ENCODE assay signal across 23 cellular contexts in the genomic region with DNA sequence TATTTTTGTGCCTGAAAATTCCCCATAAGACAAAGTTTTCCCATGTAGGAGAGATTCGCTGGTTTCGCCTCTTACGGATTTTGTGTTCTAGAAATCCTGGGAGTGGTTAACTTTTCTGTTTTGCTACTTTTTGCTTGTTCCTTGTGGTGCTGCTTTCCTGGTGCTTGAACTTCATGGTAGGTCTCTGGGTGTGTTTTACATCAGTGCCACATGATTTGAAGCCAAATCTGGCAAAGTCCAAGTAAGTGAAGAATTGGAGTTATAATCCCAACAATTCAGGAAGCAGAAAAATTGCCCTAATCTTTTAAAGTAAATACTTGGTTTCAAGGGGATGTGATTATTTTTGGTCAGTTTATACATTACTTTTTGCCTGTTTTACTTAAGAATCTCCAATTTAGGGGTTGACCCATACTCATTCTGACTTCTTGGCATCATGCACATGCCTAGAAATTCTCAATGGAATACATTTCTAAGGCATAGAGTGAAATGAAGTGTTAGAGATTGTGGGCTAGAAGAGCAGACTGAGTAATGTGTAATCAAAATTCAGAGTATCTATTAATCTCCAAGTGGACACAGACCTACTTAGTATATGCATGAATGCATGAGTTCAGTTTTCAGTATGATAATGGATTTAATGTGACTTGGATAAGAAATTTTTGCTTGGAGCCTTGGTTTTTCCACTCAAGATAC.
DNase-seq lines count a peak whose midpoint lies in the region; ATAC-seq and TF ChIP-seq lines count a peak whose summit lies in the region.
"Had no signal": no experiment of that assay in that cellular context is flagged by ENCODE, and none has a peak within 500 bp of the region (broad histone marks: within the 10 kb centered on the region; RNA-seq: fewer than 3 reads in every experiment).

No MANE protein-coding gene starts in this region.

- no peak overlapping the region for H3K4me2 ChIP-seq in IMR-90 (ENCODE audit: low read depth, low read length)
- H3K4me2 ChIP-seq in mammary epithelial cell (ENCODE audit: insufficient read depth, low read depth, low read length): no peak overlapping the region
- H3K4me2 ChIP-seq: neural progenitor cell had no signal

- no peaks in the 10 kb centered on the region for H4K20me1 ChIP-seq in IMR-90 (ENCODE audit: insufficient read depth, low read length)
- no peaks in the 10 kb centered on the region for H4K20me1 ChIP-seq in mammary epithelial cell (ENCODE audit: insufficient read depth, low read length)

- CTCF ChIA-PET in IMR-90 (lab: Yijun Ruan, JAX) (no interaction called here), mammary epithelial cell (lab: Charles Lee; ENCODE audit: low non-redundant PET) (no interaction called here)
- CTCF ChIA-PET in CD4-positive, alpha-beta T cell (lab: Charles Lee): no interaction called here

- peaks cover 8% of the 10 kb centered on the region for H3K9me1 ChIP-seq in IMR-90 (ENCODE audit: insufficient read depth, low read length)

- intact Hi-C loops in IMR-90 (cut with micrococcal nuclease): no loop called here
- intact Hi-C loops in mammary epithelial cell (cut with micrococcal nuclease): no loop called here
- intact Hi-C loops in CD4-positive, alpha-beta T cell (cut with DNase I, micrococcal nuclease): no loop called here

- H3K9me3 ChIP-seq in IMR-90 (ENCODE audit: control insufficient read depth, insufficient read depth, low read length) (no peaks in the 10 kb centered on the region; the same call in 1 of the 2 replicates), mammary epithelial cell (replicated peaks; ENCODE audit: insufficient read depth, low read length) (no peaks in the 10 kb centered on the region), mesodermal cell (ENCODE audit: control insufficient read depth, low read length) (peaks cover 3% of the 10 kb centered on the region), suprapubic skin (no peaks in the 10 kb centered on the region)
- peaks cover 3% of the 10 kb centered on the region for H3K9me3 ChIP-seq in CD4-positive, alpha-beta T cell (ENCODE audit: control insufficient read depth, low read length)
- H3K9me3 ChIP-seq: mucosa of descending colon, psoas muscle had no signal

- peak overlapping the region; percentile 83 for H4K91ac ChIP-seq in IMR-90 (ENCODE audit: insufficient read depth, low read depth, low read length)

- H3K27me3 ChIP-seq in IMR-90 (ENCODE audit: control insufficient read depth, insufficient read depth, low read length) (no peaks in the 10 kb centered on the region), mammary epithelial cell (ENCODE audit: insufficient read depth, low read length) (no peaks in the 10 kb centered on the region), suprapubic skin (no peaks in the 10 kb centered on the region)
- no peaks in the 10 kb centered on the region for H3K27me3 ChIP-seq in CD4-positive, alpha-beta T cell (ENCODE audit: control insufficient read depth, insufficient read depth, low read length)
- H3K27me3 ChIP-seq: neural progenitor cell had no signal

- peaks cover 12% of the 10 kb centered on the region for H3K4me1 ChIP-seq in IMR-90 (ENCODE audit: control insufficient read depth, insufficient read depth, low read length)
- peaks cover 35% of the 10 kb centered on the region for H3K4me1 ChIP-seq in mammary epithelial cell (ENCODE audit: insufficient read depth, low read length)
- H3K4me1 ChIP-seq in mesodermal cell (ENCODE audit: control insufficient read depth, insufficient read depth, low read length, poor library complexity, severe bottlenecking): peaks cover 14% of the 10 kb centered on the region
- peaks cover 25% of the 10 kb centered on the region for H3K4me1 ChIP-seq in suprapubic skin
- H3K4me1 ChIP-seq: neural progenitor cell had no signal

- H4K8ac ChIP-seq in IMR-90 (ENCODE audit: low read depth in 2 of 2, low read length in 2 of 2): peak overlapping the region; percentile 22 to 79

- DNase-seq in IMR-90: no peak
- no peak for DNase-seq in mammary epithelial cell
- DNase-seq in suprapubic skin (ENCODE audit: low spot score in 2 of 2): no peak
- DNase-seq in CD4-positive, alpha-beta T cell: no peak
- no peak for DNase-seq in NCI-H146 (lab: John Stamatoyannopoulos, UW)
- DNase-seq in activated T-cell treated with anti-CD3 and anti-CD28 coated beads, Interleukin-2, amount 50 U/mL, for 24 hours: no peak
- DNase-seq: activated CD4-positive, CD25-positive, alpha-beta regulatory T cell; activated CD8-positive, alpha-beta T cell treated with anti-CD3 and anti-CD28 coated beads for 36 hours; activated naive CD4-positive, alpha-beta T cell treated with anti-CD3 and anti-CD28 coated beads, Interleukin-2, amount 10 ng/mL, durations not matched to agents 7 days and 5 days; activated T-cell treated with anti-CD3 and anti-CD28 coated beads, Interleukin-2, amount 50 U/mL, for 4 hours; CD4-positive, alpha-beta memory T cell; effector CD4-positive, alpha-beta T cell; glutamatergic neuron; KBM-7; mucosa of descending colon; NCI-H187 treated with DMSO at 0.1 percent for 48 hours; psoas muscle; stimulated activated CD4-positive, alpha-beta T cell treated with anti-CD3 and anti-CD28 coated beads, Interleukin-12 subunit alpha, Interleukin-12 subunit beta, amount 100 ng/mL, for 4 hours; T-helper 9 cell had no signal

- peak overlapping the region; percentile 34; the same call in 2 of the 3 replicates for H2BK15ac ChIP-seq in IMR-90 (ENCODE audit: low read depth, low read length)

- no peaks in the 10 kb centered on the region for H3K36me3 Mint-ChIP-seq in CD4-positive, alpha-beta T cell (ENCODE audit: low read depth)
- H3K36me3 Mint-ChIP-seq in activated T-cell treated with anti-CD3 and anti-CD28 coated beads, Interleukin-2, amount 50 U/mL, for 24 hours (ENCODE audit: low read depth): no peaks in the 10 kb centered on the region
- H3K36me3 Mint-ChIP-seq: activated naive CD4-positive, alpha-beta T cell treated with anti-CD3 and anti-CD28 coated beads, Interleukin-2, amount 10 ng/mL, durations not matched to agents 7 days and 5 days; CD4-positive, alpha-beta memory T cell; neural progenitor cell had no signal

- peak overlapping the region; percentile 96 for H2BK5ac ChIP-seq in IMR-90 (ENCODE audit: low read depth, low read length, poor library complexity, severe bottlenecking)

- H3K4me1 Mint-ChIP-seq in CD4-positive, alpha-beta T cell (ENCODE audit: low read depth): no peaks in the 10 kb centered on the region
- no peaks in the 10 kb centered on the region for H3K4me1 Mint-ChIP-seq in activated T-cell treated with anti-CD3 and anti-CD28 coated beads, Interleukin-2, amount 50 U/mL, for 24 hours (ENCODE audit: low read depth)
- H3K4me1 Mint-ChIP-seq: activated naive CD4-positive, alpha-beta T cell treated with anti-CD3 and anti-CD28 coated beads, Interleukin-2, amount 10 ng/mL, durations not matched to agents 7 days and 5 days; CD4-positive, alpha-beta memory T cell had no signal

- no peak overlapping the region for H2AK9ac ChIP-seq in IMR-90 (replicated peaks; ENCODE audit: low read depth, low read length, poor library complexity)

- H3K27ac ChIP-seq in IMR-90 (ENCODE audit: insufficient read depth, low read length) (no peak overlapping the region; the same call in 1 of the 2 replicates), mammary epithelial cell (ENCODE audit: insufficient read depth, low read depth, low read length) (peak overlapping the region; percentile 94), mesodermal cell (ENCODE audit: low read depth, low read length, severe bottlenecking) (peak overlapping the region; percentile 96), suprapubic skin (peak overlapping the region; percentile 63)
- no peak overlapping the region for H3K27ac ChIP-seq in CD4-positive, alpha-beta T cell (ENCODE audit: low read depth, low read length)
- H3K27ac ChIP-seq: neural progenitor cell had no signal

- H3K36me3 ChIP-seq in IMR-90 (ENCODE audit: control insufficient read depth, insufficient read depth, low read length): no peaks in the 10 kb centered on the region
- H3K36me3 ChIP-seq in mammary epithelial cell (ENCODE audit: insufficient read depth, low read length): no peaks in the 10 kb centered on the region
- no peaks in the 10 kb centered on the region for H3K36me3 ChIP-seq in mesodermal cell (ENCODE audit: control insufficient read depth, insufficient read depth, low read length)
- H3K36me3 ChIP-seq in suprapubic skin: no peaks in the 10 kb centered on the region
- H3K36me3 ChIP-seq: neural progenitor cell had no signal

- peak overlapping the region; percentile 55; the same call in 1 of the 2 replicates for H3K23ac ChIP-seq in IMR-90 (ENCODE audit: low read depth, low read length)

- peak overlapping the region; percentile 62; the same call in 1 of the 2 replicates for H2AK5ac ChIP-seq in IMR-90 (ENCODE audit: low read depth, low read length)

- no CpG with 5 or more reads among the region's 3 CpGs for WGBS in IMR-90 (ENCODE audit: extremely low coverage in 2 of 2, insufficient read length in 1 of 2), 2 experiments
- WGBS in mammary epithelial cell (ENCODE audit: low coverage, missing lambda C conversion rate): 100% methylated on average over 3 of the region's 3 CpGs
- 100% methylated on average over 3 of the region's 3 CpGs; no CpG with 5 or more reads in 1 of the 2 experiments for WGBS in mesodermal cell (ENCODE audit: insufficient coverage in 2 of 2), 2 experiments
- 90% methylated on average over 3 of the region's 3 CpGs for WGBS in suprapubic skin

- no peak overlapping the region for H3K9ac ChIP-seq in IMR-90 (ENCODE audit: low read depth, low read length)
- no peak overlapping the region for H3K9ac ChIP-seq in mammary epithelial cell (ENCODE audit: insufficient read depth, low read length)
- H3K9ac ChIP-seq: neural progenitor cell had no signal

- peak overlapping the region; percentile 63; the same call in 1 of the 2 replicates for H3K56ac ChIP-seq in IMR-90 (ENCODE audit: extremely low read depth, insufficient read depth, low read length)

- TF ChIP-seq RAD21 in IMR-90 (IDR thresholded peaks at IDR 0.05; ENCODE audit: low read length): no peak

- peak overlapping the region; percentile 99 for H2BK120ac ChIP-seq in IMR-90 (ENCODE audit: low read depth, low read length)

- H3K14ac ChIP-seq in IMR-90 (replicated peaks; ENCODE audit: low read depth, low read length): peak overlapping the region; percentile 64

- H2AFZ ChIP-seq in IMR-90 (replicated peaks; ENCODE audit: low read length, poor library complexity) (no peak overlapping the region), mammary epithelial cell (ENCODE audit: low read depth, low read length) (peak overlapping the region; percentile 39)
- H2AFZ ChIP-seq: neural progenitor cell had no signal

- no peak for TF ChIP-seq EP300 in suprapubic skin (IDR thresholded peaks at IDR 0.05)

- in situ Hi-C loops in IMR-90 (cut with MboI; ENCODE audit: low sequenced_read_pairs) (no loop called here), mammary epithelial cell (cut with MboI; ENCODE audit: low sequenced_read_pairs in 2 of 2) (no loop called here)

- H3K27me3 Mint-ChIP-seq in CD4-positive, alpha-beta T cell: no peaks in the 10 kb centered on the region
- no peaks in the 10 kb centered on the region for H3K27me3 Mint-ChIP-seq in activated T-cell treated with anti-CD3 and anti-CD28 coated beads, Interleukin-2, amount 50 U/mL, for 24 hours
- H3K27me3 Mint-ChIP-seq: activated CD8-positive, alpha-beta T cell treated with anti-CD3 and anti-CD28 coated beads for 36 hours; activated naive CD4-positive, alpha-beta T cell treated with anti-CD3 and anti-CD28 coated beads, Interleukin-2, amount 10 ng/mL, durations not matched to agents 7 days and 5 days; CD4-positive, alpha-beta memory T cell had no signal

- 0 out of 4 replicates have a peak, but pooled peaks cover 0 to 3% of the 10 kb centered on the region in 2 experiments for H3K79me1 ChIP-seq in IMR-90 (ENCODE audit: low read depth in 1 of 2, low read length in 2 of 2)

- no peak overlapping the region for H3K27ac Mint-ChIP-seq in CD4-positive, alpha-beta T cell
- no peak overlapping the region for H3K27ac Mint-ChIP-seq in activated T-cell treated with anti-CD3 and anti-CD28 coated beads, Interleukin-2, amount 50 U/mL, for 24 hours
- H3K27ac Mint-ChIP-seq: activated CD8-positive, alpha-beta T cell treated with anti-CD3 and anti-CD28 coated beads for 36 hours; activated naive CD4-positive, alpha-beta T cell treated with anti-CD3 and anti-CD28 coated beads, Interleukin-2, amount 10 ng/mL, durations not matched to agents 7 days and 5 days; CD4-positive, alpha-beta memory T cell; neural progenitor cell had no signal

- no peak for TF ChIP-seq POLR2A in IMR-90 (IDR thresholded peaks at IDR 0.05; ENCODE audit: low read depth, low read length)
- no peak for TF ChIP-seq POLR2A in suprapubic skin (IDR thresholded peaks at IDR 0.05)

- no peak overlapping the region for H3K4me3 Mint-ChIP-seq in CD4-positive, alpha-beta T cell
- H3K4me3 Mint-ChIP-seq in activated T-cell treated with anti-CD3 and anti-CD28 coated beads, Interleukin-2, amount 50 U/mL, for 24 hours: no peak overlapping the region
- H3K4me3 Mint-ChIP-seq: activated CD8-positive, alpha-beta T cell treated with anti-CD3 and anti-CD28 coated beads for 36 hours; activated naive CD4-positive, alpha-beta T cell treated with anti-CD3 and anti-CD28 coated beads, Interleukin-2, amount 10 ng/mL, durations not matched to agents 7 days and 5 days; activated T-cell treated with anti-CD3 and anti-CD28 coated beads, Interleukin-2, amount 50 U/mL, for 4 hours; CD4-positive, alpha-beta memory T cell; neural progenitor cell had no signal

- H3K18ac ChIP-seq in IMR-90 (ENCODE audit: low read depth, low read length): peak overlapping the region; percentile 84; the same call in 1 of the 2 replicates

- H3K9me3 Mint-ChIP-seq in CD4-positive, alpha-beta T cell: peaks cover 3% of the 10 kb centered on the region
- H3K9me3 Mint-ChIP-seq in activated T-cell treated with anti-CD3 and anti-CD28 coated beads, Interleukin-2, amount 50 U/mL, for 24 hours: no peaks in the 10 kb centered on the region
- H3K9me3 Mint-ChIP-seq: activated T-cell treated with anti-CD3 and anti-CD28 coated beads, Interleukin-2, amount 50 U/mL, for 4 hours had no signal

- TF ChIP-seq CTCF in IMR-90 (conservative IDR thresholded peaks at IDR 0.05; ENCODE audit: low read depth, low read length) (no peak), mammary epithelial cell (conservative IDR thresholded peaks at IDR 0.05 in 1 of 2, IDR thresholded peaks at IDR 0.05 in 1 of 2; ENCODE audit: extremely low read depth in 1 of 2, insufficient read depth in 1 of 2, low read depth in 1 of 2, low read length in 2 of 2) (no peak), suprapubic skin (IDR thresholded peaks at IDR 0.05) (no peak)
- TF ChIP-seq CTCF in CD4-positive, alpha-beta T cell (IDR thresholded peaks at IDR 0.05): no peak

- H3K79me2 ChIP-seq in mammary epithelial cell (ENCODE audit: insufficient read depth, low read length): no peaks in the 10 kb centered on the region

- POLR2A ChIA-PET in IMR-90 (lab: Charles Lee; ENCODE audit: unreplicated experiment): no interaction called here
- POLR2A ChIA-PET in CD4-positive, alpha-beta T cell (lab: Charles Lee): no interaction called here

- H3K4ac ChIP-seq in IMR-90 (ENCODE audit: low read depth, low read length): peak overlapping the region; percentile 82

- ATAC-seq in IMR-90 (ENCODE audit: low read depth): no peak
- ATAC-seq in CD4-positive, alpha-beta T cell (ENCODE audit: poor library complexity): no peak
- ATAC-seq: activated CD8-positive, alpha-beta T cell treated with anti-CD3 and anti-CD28 coated beads for 36 hours; activated T-cell treated with anti-CD3 and anti-CD28 coated beads, Interleukin-2, amount 50 U/mL, for 4 hours; esophagus mucosa; GM12878; mucosa of descending colon; psoas muscle had no signal

- H4K5ac ChIP-seq in IMR-90 (ENCODE audit: low read depth, low read length): peak overlapping the region; percentile 50; the same call in 1 of the 2 replicates

- BruUV-seq in IMR-90 (replicated peaks; lab: Mats Ljungman, UMichigan) (no TSS peak), mammary epithelial cell (replicated peaks; lab: Mats Ljungman, UMichigan) (no TSS peak)

- H2BK20ac ChIP-seq in IMR-90 (ENCODE audit: low read depth, low read length): peak overlapping the region; percentile 95

- H3K4me3 ChIP-seq in IMR-90 (ENCODE audit: insufficient read depth, low read depth, low read length) (no peak overlapping the region), mammary epithelial cell (replicated peaks in 1 of 3; ENCODE audit: insufficient read depth in 1 of 3, low read depth in 2 of 3, low read length in 3 of 3) (no peak overlapping the region), mesodermal cell (ENCODE audit: extremely low read depth, insufficient read depth, low read length, poor library complexity, severe bottlenecking) (no peak overlapping the region), suprapubic skin (no peak overlapping the region)
- H3K4me3 ChIP-seq: GM12878, mucosa of descending colon, neural progenitor cell, psoas muscle had no signal

- dilution Hi-C loops in IMR-90 (cut with HindIII; ENCODE audit: low sequenced_read_pairs, unreplicated experiment): no loop called here
- dilution Hi-C loops in mammary epithelial cell (cut with HindIII; ENCODE audit: low sequenced_read_pairs): no loop called here

Comparison
In these comparisons a context has a peak if more than half of its experiments do, and no peak if none do; other contexts are left out.
1. H3K27ac ChIP-seq: peak in mammary epithelial cell (single experiment), mesodermal cell (single experiment) and suprapubic skin (single experiment); none in IMR-90 (single experiment) and CD4-positive, alpha-beta T cell (single experiment).